In the genomic region with DNA sequence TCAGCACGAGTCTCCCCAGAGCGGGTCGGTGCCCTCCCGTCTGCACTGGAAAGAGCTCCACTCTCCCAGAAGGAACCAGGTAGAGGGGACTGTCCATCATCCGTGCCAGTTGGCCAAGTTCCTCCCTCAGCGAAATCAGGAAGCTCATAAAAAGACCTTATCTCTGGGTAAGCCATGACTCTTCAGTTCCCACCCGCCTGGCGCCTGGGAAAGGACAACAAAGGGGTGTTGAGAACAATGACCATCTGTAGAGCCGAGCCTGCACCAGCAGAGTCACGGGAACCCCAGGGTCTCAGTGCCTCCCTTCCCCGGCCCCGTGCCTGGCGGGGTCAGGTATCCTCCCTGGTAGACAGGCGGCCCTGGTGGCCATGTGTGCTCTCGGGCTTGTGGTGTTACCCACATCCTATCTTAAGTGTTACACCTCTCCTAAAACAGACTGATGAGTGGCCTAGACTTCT, we compare ENCODE assay signal across 1 cellular context.
TF ChIP-seq lines count a peak whose summit lies in the region.

No MANE protein-coding gene starts in this region.

TF ChIP-seq in HEK293, 187 proteins besides CTCF, POLR2A, EP300 and RAD21 (continued from another document):
- TF ChIP-seq ZNF610 (tag by site-specific recombination; IDR thresholded peaks at IDR 0.05; ENCODE audit: borderline replicate concordance) (0 out of 2 replicates have a peak, but pooled peaks have one; percentile 26), ZSCAN30 (tag by site-specific recombination; IDR thresholded peaks at IDR 0.05) (peak; percentile 49; the same call in 1 of the 2 replicates), ZNF658 (tag by site-specific recombination; IDR thresholded peaks at IDR 0.05) (no peak)
- TF ChIP-seq, protein P1, sequence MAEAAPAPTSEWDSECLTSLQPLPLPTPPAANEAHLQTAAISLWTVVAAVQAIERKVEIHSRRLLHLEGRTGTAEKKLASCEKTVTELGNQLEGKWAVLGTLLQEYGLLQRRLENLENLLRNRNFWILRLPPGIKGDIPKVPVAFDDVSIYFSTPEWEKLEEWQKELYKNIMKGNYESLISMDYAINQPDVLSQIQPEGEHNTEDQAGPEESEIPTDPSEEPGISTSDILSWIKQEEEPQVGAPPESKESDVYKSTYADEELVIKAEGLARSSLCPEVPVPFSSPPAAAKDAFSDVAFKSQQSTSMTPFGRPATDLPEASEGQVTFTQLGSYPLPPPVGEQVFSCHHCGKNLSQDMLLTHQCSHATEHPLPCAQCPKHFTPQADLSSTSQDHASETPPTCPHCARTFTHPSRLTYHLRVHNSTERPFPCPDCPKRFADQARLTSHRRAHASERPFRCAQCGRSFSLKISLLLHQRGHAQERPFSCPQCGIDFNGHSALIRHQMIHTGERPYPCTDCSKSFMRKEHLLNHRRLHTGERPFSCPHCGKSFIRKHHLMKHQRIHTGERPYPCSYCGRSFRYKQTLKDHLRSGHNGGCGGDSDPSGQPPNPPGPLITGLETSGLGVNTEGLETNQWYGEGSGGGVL (tag by site-specific recombination; IDR thresholded peaks at IDR 0.05): no peak
